ENCODE assay signal across 1 cellular context in the genomic region with DNA sequence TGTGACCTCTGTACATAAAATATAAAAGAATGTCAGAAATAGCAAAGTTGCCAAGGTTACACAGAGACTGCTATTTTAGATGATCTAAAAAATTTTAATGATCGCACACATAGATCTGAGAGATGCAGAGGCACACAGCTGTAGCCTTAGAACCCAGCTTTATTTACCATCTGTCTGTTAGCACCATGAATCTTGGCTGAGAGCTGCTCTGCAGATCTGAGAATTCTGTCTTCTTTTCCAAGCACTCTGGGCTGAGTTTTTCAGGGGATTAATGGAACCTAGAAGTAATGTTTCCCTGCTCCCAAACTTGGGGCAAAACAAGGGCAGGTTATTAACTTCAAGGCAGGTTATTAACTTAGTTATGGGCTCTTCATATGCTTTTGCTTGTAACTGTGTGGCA.
TF ChIP-seq lines count a peak whose summit lies in the region.

No MANE protein-coding gene starts in this region.

TF ChIP-seq in HepG2, 621 proteins besides CTCF, POLR2A, EP300 and RAD21 (continued from another document):
- TF ChIP-seq, protein P1, sequence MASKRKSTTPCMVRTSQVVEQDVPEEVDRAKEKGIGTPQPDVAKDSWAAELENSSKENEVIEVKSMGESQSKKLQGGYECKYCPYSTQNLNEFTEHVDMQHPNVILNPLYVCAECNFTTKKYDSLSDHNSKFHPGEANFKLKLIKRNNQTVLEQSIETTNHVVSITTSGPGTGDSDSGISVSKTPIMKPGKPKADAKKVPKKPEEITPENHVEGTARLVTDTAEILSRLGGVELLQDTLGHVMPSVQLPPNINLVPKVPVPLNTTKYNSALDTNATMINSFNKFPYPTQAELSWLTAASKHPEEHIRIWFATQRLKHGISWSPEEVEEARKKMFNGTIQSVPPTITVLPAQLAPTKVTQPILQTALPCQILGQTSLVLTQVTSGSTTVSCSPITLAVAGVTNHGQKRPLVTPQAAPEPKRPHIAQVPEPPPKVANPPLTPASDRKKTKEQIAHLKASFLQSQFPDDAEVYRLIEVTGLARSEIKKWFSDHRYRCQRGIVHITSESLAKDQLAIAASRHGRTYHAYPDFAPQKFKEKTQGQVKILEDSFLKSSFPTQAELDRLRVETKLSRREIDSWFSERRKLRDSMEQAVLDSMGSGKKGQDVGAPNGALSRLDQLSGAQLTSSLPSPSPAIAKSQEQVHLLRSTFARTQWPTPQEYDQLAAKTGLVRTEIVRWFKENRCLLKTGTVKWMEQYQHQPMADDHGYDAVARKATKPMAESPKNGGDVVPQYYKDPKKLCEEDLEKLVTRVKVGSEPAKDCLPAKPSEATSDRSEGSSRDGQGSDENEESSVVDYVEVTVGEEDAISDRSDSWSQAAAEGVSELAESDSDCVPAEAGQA (IDR thresholded peaks at IDR 0.05; ENCODE audit: low read depth), result no peak
- TF ChIP-seq, protein P1 (CRISPR knock-in tag; IDR thresholded peaks at IDR 0.05; ENCODE audit: borderline replicate concordance), result no peak
- TF ChIP-seq ISX (CRISPR knock-in tag; conservative IDR thresholded peaks at IDR 0.05) (no peak), MXD4 (CRISPR knock-in tag; IDR thresholded peaks at IDR 0.05) (no peak), ZNF562 (CRISPR knock-in tag; IDR thresholded peaks at IDR 0.05; ENCODE audit: borderline replicate concordance) (no peak), RELA (CRISPR knock-in tag; IDR thresholded peaks at IDR 0.05) (no peak), ZNF121 (CRISPR knock-in tag; IDR thresholded peaks at IDR 0.05) (no peak), NONO (IDR thresholded peaks at IDR 0.05) (no peak), NONO (CRISPR knock-in tag; conservative IDR thresholded peaks at IDR 0.05) (no peak)
- TF ChIP-seq, protein P2, sequence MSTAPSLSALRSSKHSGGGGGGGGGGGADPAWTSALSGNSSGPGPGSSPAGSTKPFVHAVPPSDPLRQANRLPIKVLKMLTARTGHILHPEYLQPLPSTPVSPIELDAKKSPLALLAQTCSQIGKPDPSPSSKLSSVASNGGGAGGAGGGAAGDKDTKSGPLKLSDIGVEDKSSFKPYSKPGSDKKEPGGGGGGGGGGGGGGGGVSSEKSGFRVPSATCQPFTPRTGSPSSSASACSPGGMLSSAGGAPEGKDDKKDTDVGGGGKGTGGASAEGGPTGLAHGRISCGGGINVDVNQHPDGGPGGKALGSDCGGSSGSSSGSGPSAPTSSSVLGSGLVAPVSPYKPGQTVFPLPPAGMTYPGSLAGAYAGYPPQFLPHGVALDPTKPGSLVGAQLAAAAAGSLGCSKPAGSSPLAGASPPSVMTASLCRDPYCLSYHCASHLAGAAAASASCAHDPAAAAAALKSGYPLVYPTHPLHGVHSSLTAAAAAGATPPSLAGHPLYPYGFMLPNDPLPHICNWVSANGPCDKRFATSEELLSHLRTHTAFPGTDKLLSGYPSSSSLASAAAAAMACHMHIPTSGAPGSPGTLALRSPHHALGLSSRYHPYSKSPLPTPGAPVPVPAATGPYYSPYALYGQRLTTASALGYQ (CRISPR knock-in tag; IDR thresholded peaks at IDR 0.05), result no peak
- TF ChIP-seq, protein P3, sequence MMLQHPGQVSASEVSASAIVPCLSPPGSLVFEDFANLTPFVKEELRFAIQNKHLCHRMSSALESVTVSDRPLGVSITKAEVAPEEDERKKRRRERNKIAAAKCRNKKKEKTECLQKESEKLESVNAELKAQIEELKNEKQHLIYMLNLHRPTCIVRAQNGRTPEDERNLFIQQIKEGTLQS (CRISPR knock-in tag; IDR thresholded peaks at IDR 0.05), result no peak
TF ChIP-seq in HepG2: peak in this region for 0.
